26 cellular contexts compared by ENCODE assay signal in the genomic region with DNA sequence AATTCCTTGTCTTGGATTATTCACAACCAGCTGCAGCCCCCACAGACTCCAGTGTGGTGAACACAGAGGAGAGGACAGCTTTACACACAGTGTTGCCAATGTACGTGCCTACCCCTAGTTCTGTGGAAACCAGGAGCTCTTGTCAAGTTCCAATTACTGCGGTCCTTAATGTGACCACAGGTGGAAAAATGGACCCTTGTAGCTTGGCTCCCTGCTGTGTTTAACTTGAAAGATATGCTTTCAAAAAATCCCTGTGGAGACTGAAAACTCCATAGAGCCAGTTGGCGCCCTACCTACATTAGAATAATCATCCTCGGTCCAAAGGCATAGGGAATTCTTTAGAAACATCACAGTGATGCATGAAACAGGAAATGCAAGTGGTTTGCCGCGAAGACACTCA.
"Had no signal": no experiment of that assay in that cellular context is flagged by ENCODE, and none has a peak within 500 bp of the region (broad histone marks: within the 10 kb centered on the region; RNA-seq: fewer than 3 reads in every experiment).

No MANE protein-coding gene starts in this region.

- H2AFZ ChIP-seq: hepatocyte, neural progenitor cell had no signal

- DNase-seq: activated CD4-positive, alpha-beta T cell treated with anti-CD3 and anti-CD28 coated beads for 48 hours; activated CD4-positive, alpha-beta T cell treated with anti-CD3 and anti-CD28 coated beads, Interleukin-2, amount 50 U/mL, for 48 hours; activated CD8-positive, alpha-beta memory T cell treated with anti-CD3 and anti-CD28 coated beads for 24 hours; activated effector memory CD4-positive, alpha-beta T cell treated with Interleukin-2 at 50 U/mL for 16 hours; activated naive CD4-positive, alpha-beta T cell treated with anti-CD3 and anti-CD28 coated beads for 36 hours; activated naive CD8-positive, alpha-beta T cell treated with anti-CD3 and anti-CD28 coated beads for 36 hours; adrenal gland; aorta; caudate nucleus; cortex of kidney; effector memory CD8-positive, alpha-beta T cell; erythroblast; gastrocnemius medialis; islet precursor cell; left ventricle myocardium inferior; mesendoderm; natural killer cell; right cardiac atrium; stimulated activated naive CD4-positive, alpha-beta T cell; T-helper 9 cell had no signal

- H3K36me3 ChIP-seq: adrenal gland, gastrocnemius medialis, left ventricle myocardium inferior, neural progenitor cell, suprapubic skin, tibial nerve, WERI-Rb-1 had no signal

- H3K4me1 ChIP-seq: adrenal gland, gastrocnemius medialis, left ventricle myocardium inferior, tibial nerve had no signal

- H3K4me3 ChIP-seq: adrenal gland, gastrocnemius medialis, hepatocyte, left ventricle myocardium inferior, lung, neural progenitor cell, suprapubic skin, tibial nerve had no signal

- H3K4me2 ChIP-seq: hepatocyte, neural progenitor cell had no signal

- H3K79me2 ChIP-seq: hepatocyte had no signal

- H3K9me3 ChIP-seq: adrenal gland, gastrocnemius medialis, left ventricle myocardium inferior, suprapubic skin, tibial nerve had no signal

- H3K9ac ChIP-seq: neural progenitor cell had no signal

- H3K27me3 ChIP-seq: adrenal gland, gastrocnemius medialis, hepatocyte, neural progenitor cell, suprapubic skin, tibial nerve had no signal
